Comparison of ENCODE assay signal across 22 cellular contexts in genomic region chr17:45087978-45088377, GRCh38. TPM values are rescaled to one million over a fixed set of nuclear protein-coding genes. Genes with fewer than 3 reads are reported as not detected.
A peak's percentile ranks its signal among the peaks of the same experiment; 100 is the strongest.
DNase-seq lines count a peak whose midpoint lies in the region; ATAC-seq and TF ChIP-seq lines count a peak whose summit lies in the region.
"Had no signal": no experiment of that assay in that cellular context is flagged by ENCODE, and none has a peak within 500 bp of the region (broad histone marks: within the 10 kb centered on the region; RNA-seq: fewer than 3 reads in every experiment).

No MANE protein-coding gene starts in this region.

- no peak overlapping the region for H3K4me2 ChIP-seq in PC-3 (ENCODE audit: low read length)

- no peaks in the 10 kb centered on the region for H3K9me2 ChIP-seq in PC-3 (replicated peaks; ENCODE audit: low read length)

- H4K20me1 ChIP-seq in PC-3 (ENCODE audit: low read length) = no peaks in the 10 kb centered on the region

- DNase-seq in GM10266 (ENCODE audit: extremely low spot score) (peak; percentile 1), PC-3 (no peak), esophagus squamous epithelium (lab: John Stamatoyannopoulos, UW) (no peak), gastrocnemius medialis (no peak), DMS53 treated with DMSO at 0.1 percent for 48 hours (lab: John Stamatoyannopoulos, UW; ENCODE audit: unreplicated experiment) (no peak)
- no peak for DNase-seq in stimulated activated effector memory CD8-positive, alpha-beta T cell treated with anti-CD3 and anti-CD28 coated beads, Interleukin-12 subunit alpha, Interleukin-12 subunit beta, amount 100 ng/mL, for 72 hours (ENCODE audit: low spot score in 2 of 2)
- DNase-seq: activated CD4-positive, alpha-beta T cell treated with anti-CD3 and anti-CD28 coated beads for 48 hours; activated CD8-positive, alpha-beta memory T cell treated with anti-CD3 and anti-CD28 coated beads, Interleukin-2, amount 50 U/mL, for 48 hours; Caco-2; erythroblast; immature natural killer cell; mesendoderm; NCI-H1930; NCI-H446 treated with DMSO at 0.1 percent for 48 hours; NK-92 treated with Interleukin-12 subunit alpha and Interleukin-12 subunit beta, amount 100 ng/mL, for 24 hours; upper lobe of right lung had no signal

- H3F3A ChIP-seq in PC-3 (ENCODE audit: low read length, unreplicated experiment) = peaks cover 17% of the 10 kb centered on the region

- H3K36me3 Mint-ChIP-seq in stimulated activated effector memory CD8-positive, alpha-beta T cell treated with anti-CD3 and anti-CD28 coated beads, Interleukin-12 subunit alpha, Interleukin-12 subunit beta, amount 100 ng/mL, for 72 hours = peaks cover 100% of the 10 kb centered on the region
- H3K36me3 Mint-ChIP-seq: IgD-negative memory B cell had no signal

- CTCF ChIA-PET in PC-3 (lab: Charles Lee) = no interaction called here

- H3K79me2 ChIP-seq in PC-3 (ENCODE audit: low read length) = peaks cover 5% of the 10 kb centered on the region; the same call in 1 of the 2 replicates

- H3K9ac ChIP-seq in PC-3 (ENCODE audit: low read length) = no peak overlapping the region

- 67 to 77% methylated on average over 1 to 5 of the region's 5 CpGs for WGBS in esophagus squamous epithelium, 2 donors

- no peak overlapping the region for H3K4me3 Mint-ChIP-seq in stimulated activated effector memory CD8-positive, alpha-beta T cell treated with anti-CD3 and anti-CD28 coated beads, Interleukin-12 subunit alpha, Interleukin-12 subunit beta, amount 100 ng/mL, for 72 hours
- H3K4me3 Mint-ChIP-seq: IgD-negative memory B cell; immature natural killer cell; natural killer cell treated with Interleukin-12 subunit alpha and Interleukin-12 subunit beta and Interleukin-15 and Interleukin-18, amount 100 ng/mL, for 72 hours; stimulated activated memory B cell treated with anti-CD40 and anti-IgM and Interleukin-4, amounts not matched to agents 10 μg/mL and 1 μg/mL and 100 μg/mL, for 72 hours had no signal

- no peak for TF ChIP-seq POLR2A in esophagus squamous epithelium (IDR thresholded peaks at IDR 0.05)
- TF ChIP-seq POLR2A in gastrocnemius medialis (IDR thresholded peaks at IDR 0.05) = no peak

- POLR2A ChIA-PET in PC-3 (lab: Charles Lee; ENCODE audit: unreplicated experiment) = interaction anchor here (1.0 kb wide), 1 partner anchor 27 kb away, joined by 6 read pairs; the partner anchor contains the start of gene NMT1

- TF ChIP-seq CTCF in GM10266 (IDR thresholded peaks at IDR 0.05; ENCODE audit: control insufficient read depth, insufficient read depth, low read depth, missing control alignments) (no peak), PC-3 (conservative IDR thresholded peaks at IDR 0.05; ENCODE audit: low read depth, low read length) (no peak), esophagus squamous epithelium (IDR thresholded peaks at IDR 0.05) (no peak), gastrocnemius medialis (IDR thresholded peaks at IDR 0.05 in 4 of 5, conservative IDR thresholded peaks at IDR 0.05 in 1 of 5) (no peak)

- H3K27ac Mint-ChIP-seq in stimulated activated effector memory CD8-positive, alpha-beta T cell treated with anti-CD3 and anti-CD28 coated beads, Interleukin-12 subunit alpha, Interleukin-12 subunit beta, amount 100 ng/mL, for 72 hours = no peak overlapping the region
- H3K27ac Mint-ChIP-seq: immature natural killer cell; natural killer cell treated with Interleukin-12 subunit alpha and Interleukin-12 subunit beta and Interleukin-15 and Interleukin-18, amount 100 ng/mL, for 72 hours; progenitor cell of endocrine pancreas; stimulated activated memory B cell treated with anti-CD40 and anti-IgM and Interleukin-4, amounts not matched to agents 10 μg/mL and 1 μg/mL and 100 μg/mL, for 72 hours had no signal

- H3K4me1 Mint-ChIP-seq in stimulated activated effector memory CD8-positive, alpha-beta T cell treated with anti-CD3 and anti-CD28 coated beads, Interleukin-12 subunit alpha, Interleukin-12 subunit beta, amount 100 ng/mL, for 72 hours = no peaks in the 10 kb centered on the region
- H3K4me1 Mint-ChIP-seq: IgD-negative memory B cell; immature natural killer cell; stimulated activated memory B cell treated with anti-CD40 and anti-IgM and Interleukin-4, amounts not matched to agents 10 μg/mL and 1 μg/mL and 100 μg/mL, for 72 hours had no signal

- no peaks in the 10 kb centered on the region for H3K27me3 ChIP-seq in PC-3 (ENCODE audit: low read length)
- H3K27me3 ChIP-seq in esophagus squamous epithelium = no peaks in the 10 kb centered on the region
- H3K27me3 ChIP-seq in gastrocnemius medialis = no peaks in the 10 kb centered on the region
- H3K27me3 ChIP-seq: brain microvascular endothelial cell, upper lobe of right lung had no signal

- no peaks in the 10 kb centered on the region for H3K9me3 Mint-ChIP-seq in stimulated activated effector memory CD8-positive, alpha-beta T cell treated with anti-CD3 and anti-CD28 coated beads, Interleukin-12 subunit alpha, Interleukin-12 subunit beta, amount 100 ng/mL, for 72 hours
- H3K9me3 Mint-ChIP-seq: IgD-negative memory B cell; immature natural killer cell; natural killer cell treated with Interleukin-12 subunit alpha and Interleukin-12 subunit beta and Interleukin-15 and Interleukin-18, amount 100 ng/mL, for 72 hours; stimulated activated memory B cell treated with anti-CD40 and anti-IgM and Interleukin-4, amounts not matched to agents 10 μg/mL and 1 μg/mL and 100 μg/mL, for 72 hours had no signal

- H3K27ac ChIP-seq in PC-3 (ENCODE audit: low read length) (no peak overlapping the region), esophagus squamous epithelium (peak overlapping the region; percentile 81 to 89 (median 86)), gastrocnemius medialis (peak overlapping the region; percentile 88 to 97 (median 96))
- H3K27ac ChIP-seq: brain microvascular endothelial cell, upper lobe of right lung had no signal

- H3K4me3 ChIP-seq in PC-3 (ENCODE audit: low read length) (no peak overlapping the region), esophagus squamous epithelium (no peak overlapping the region), gastrocnemius medialis (no peak overlapping the region)
- H3K4me3 ChIP-seq: upper lobe of right lung had no signal

- intact Hi-C loops in PC-3 (cut with micrococcal nuclease) (no loop called here), esophagus squamous epithelium (cut with DNase I) (no loop called here), gastrocnemius medialis (cut with DNase I; ENCODE audit: low total_unique reads) (no loop called here)

- no peaks in the 10 kb centered on the region for H3K9me3 ChIP-seq in PC-3 (ENCODE audit: low read length)
- H3K9me3 ChIP-seq in esophagus squamous epithelium = no peaks in the 10 kb centered on the region
- no peaks in the 10 kb centered on the region for H3K9me3 ChIP-seq in gastrocnemius medialis
- H3K9me3 ChIP-seq: Caco-2, upper lobe of right lung had no signal

- TSS peak; percentile 7 for BruUV-seq in PC-3 (replicated peaks; lab: Mats Ljungman, UMichigan)

- in situ Hi-C loops in gastrocnemius medialis (cut with MboI; ENCODE audit: low sequenced_read_pairs in 4 of 4) = no loop called here

- H3K4me1 ChIP-seq in PC-3 (ENCODE audit: insufficient read depth, low read length) (peaks cover 12% of the 10 kb centered on the region), esophagus squamous epithelium (peaks cover 23 to 54% (median 35%) of the 10 kb centered on the region in 3 donors), gastrocnemius medialis (peaks cover 53 to 63% of the 10 kb centered on the region in 2 donors)

- no peak for ATAC-seq in PC-3
- no peak for ATAC-seq in gastrocnemius medialis
- no peak for ATAC-seq in stimulated activated effector memory CD8-positive, alpha-beta T cell treated with anti-CD3 and anti-CD28 coated beads, Interleukin-12 subunit alpha, Interleukin-12 subunit beta, amount 100 ng/mL, for 72 hours
- ATAC-seq in GM21737 (IDR thresholded peaks at IDR 0.05; ENCODE audit: unreplicated experiment) = no peak
- ATAC-seq: natural killer cell treated with Interleukin-12 subunit alpha and Interleukin-12 subunit beta and Interleukin-15 and Interleukin-18, amount 100 ng/mL, for 72 hours; upper lobe of right lung had no signal

- no peak overlapping the region for H2AFZ ChIP-seq in PC-3 (ENCODE audit: low read length)

- peaks cover 74% of the 10 kb centered on the region for H3K36me3 ChIP-seq in PC-3 (ENCODE audit: low read depth, low read length)
- peaks cover 4 to 94% (median 36%) of the 10 kb centered on the region in 3 donors for H3K36me3 ChIP-seq in esophagus squamous epithelium
- peaks cover 5 to 77% of the 10 kb centered on the region in 2 donors for H3K36me3 ChIP-seq in gastrocnemius medialis

RNA-seq across cellular contexts. Expression of gene NMT1, which starts 26.9 kb away (rescaled TPM):
- total RNA-seq in PC-3 (2014; rRNA removed) (99.2 and 117 TPM in 2 replicates), esophagus squamous epithelium (10 to 100 TPM; 54.6 to 66.2 (median 57.8) TPM), gastrocnemius medialis (100 to 1,000 TPM in 1 of 4 donors, 10 to 100 TPM in 3; 60.7 to 127 (median 71.5) TPM)

RNA-seq across cellular contexts. Expression of gene DCAKD, which starts 36.5 kb away (rescaled TPM):
- 56.2 and 59.5 TPM in 2 replicates for total RNA-seq in PC-3 (2014; rRNA removed)
- 10 to 100 TPM; 23.8 to 44.1 (median 34.7) TPM for total RNA-seq in esophagus squamous epithelium
- total RNA-seq in gastrocnemius medialis = 10 to 100 TPM in 3 of 4 donors, 1 to 10 TPM in 1; 9.8 to 14.4 (median 12.3) TPM

RNA-seq across cellular contexts. Expression of gene PLCD3, which starts 44.3 kb away (rescaled TPM):
- 35.1 and 55.3 TPM in 2 replicates for total RNA-seq in PC-3 (2014; rRNA removed)
- total RNA-seq in esophagus squamous epithelium = 100 to 1,000 TPM in 1 of 4 donors, 10 to 100 TPM in 3; 16.3 to 105 (median 20.5) TPM
- 100 to 1,000 TPM in 1 of 4 donors, 10 to 100 TPM in 3; 38.6 to 186 (median 75.1) TPM for total RNA-seq in gastrocnemius medialis

RNA-seq across cellular contexts. Expression of gene ACBD4, which starts 47.5 kb away (rescaled TPM):
- total RNA-seq in PC-3 (2014; rRNA removed) (12.9 and 17.3 TPM in 2 replicates), esophagus squamous epithelium (1 to 10 TPM; 1.7 to 6.9 (median 4.5) TPM), gastrocnemius medialis (1 to 10 TPM; 2.2 to 3.2 (median 2.5) TPM)
